Comparison of ENCODE assay signal across 18 cellular contexts in genomic region chr12:67425394-67425793, GRCh38.
DNase-seq lines count a peak whose midpoint lies in the region; ATAC-seq, FAIRE-seq and TF ChIP-seq lines count a peak whose summit lies in the region.
"Had no signal": no experiment of that assay in that cellular context is flagged by ENCODE, and none has a peak within 500 bp of the region (broad histone marks: within the 10 kb centered on the region; RNA-seq: fewer than 3 reads in every experiment).

No MANE protein-coding gene starts in this region.

- peak overlapping the region in 2 of 4 donors; percentile 65 for H3K27ac ChIP-seq in body of pancreas
- H3K27ac ChIP-seq in thyroid gland = peak overlapping the region in 2 of 3 donors; percentile 12 to 53
- H3K27ac ChIP-seq in MM.1S (ENCODE audit: low read length) = no peak overlapping the region
- H3K27ac ChIP-seq: BLaER1 treated with 17β-estradiol and CSF1 and Interleukin-3, amounts not matched to agents 10 nM and 100 nM had no signal

- H3K4me2 ChIP-seq in MM.1S (ENCODE audit: low read depth, low read length) = no peak overlapping the region
- H3K4me2 ChIP-seq: BLaER1 treated with 17β-estradiol and CSF1 and Interleukin-3, amounts not matched to agents 10 nM and 100 nM had no signal

- peak; percentile 54 for ATAC-seq in body of pancreas
- ATAC-seq: CD8-positive, alpha-beta T cell had no signal

- H4K20me1 ChIP-seq in MM.1S (ENCODE audit: insufficient read depth, low read length) = no peaks in the 10 kb centered on the region
- H4K20me1 ChIP-seq: BLaER1 treated with 17β-estradiol and CSF1 and Interleukin-3, amounts not matched to agents 10 nM and 100 nM had no signal

- no peak for DNase-seq in GM12892 (ENCODE audit: insufficient read length)
- peak in 2 of 4 donors; percentile 27 to 31 for DNase-seq in body of pancreas
- peak; percentile 63 for DNase-seq in kidney tubule cell (ENCODE audit: low spot score)
- DNase-seq in thyroid gland = no peak
- no peak for DNase-seq in MM.1S
- no peak for DNase-seq in GM20000 (ENCODE audit: low spot score)
- no peak for DNase-seq in T-helper 2 cell treated with Interferon-gamma antibody and Interleukin-4, amounts not matched to agents 5 μg/mL and 100 μg/mL, for 36 hours (ENCODE audit: low spot score)
- DNase-seq in head of caudate nucleus = no peak
- DNase-seq: CD8-positive, alpha-beta T cell; H9; Kasumi-1; NCI-H1694; NCI-H2227 treated with DMSO at 0.1 percent for 48 hours; NCI-H82; SHP77 had no signal

- H3K36me3 ChIP-seq in body of pancreas (replicated peaks in 1 of 2; ENCODE audit: insufficient read depth in 1 of 2, low read depth in 2 of 2) = no peaks in the 10 kb centered on the region
- H3K36me3 ChIP-seq in thyroid gland = no peaks in the 10 kb centered on the region
- H3K36me3 ChIP-seq in MM.1S (replicated peaks; ENCODE audit: insufficient read depth, low read length) = no peaks in the 10 kb centered on the region
- H3K36me3 ChIP-seq: BLaER1 treated with 17β-estradiol and CSF1 and Interleukin-3, amounts not matched to agents 10 nM and 100 nM had no signal

- peaks cover 24% of the 10 kb centered on the region for H3K4me1 ChIP-seq in body of pancreas
- H3K4me1 ChIP-seq in thyroid gland = peaks cover 15 to 19% of the 10 kb centered on the region in 2 donors
- H3K4me1 ChIP-seq in MM.1S (ENCODE audit: low read length) = no peaks in the 10 kb centered on the region
- H3K4me1 ChIP-seq: BLaER1 treated with 17β-estradiol and CSF1 and Interleukin-3, amounts not matched to agents 10 nM and 100 nM had no signal

- H3K27me3 ChIP-seq in body of pancreas (no peaks in the 10 kb centered on the region), thyroid gland (no peaks in the 10 kb centered on the region), MM.1S (replicated peaks; ENCODE audit: insufficient read depth, low read length) (no peaks in the 10 kb centered on the region)
- H3K27me3 ChIP-seq: BLaER1 treated with 17β-estradiol and CSF1 and Interleukin-3, amounts not matched to agents 10 nM and 100 nM had no signal

- no peak overlapping the region for H3K4me3 Mint-ChIP-seq in T-helper 2 cell treated with Interferon-gamma antibody and Interleukin-4, amounts not matched to agents 5 μg/mL and 100 μg/mL, for 36 hours
- H3K4me3 Mint-ChIP-seq: CD8-positive, alpha-beta T cell; H9 had no signal

- TF ChIP-seq CTCF in body of pancreas (IDR thresholded peaks at IDR 0.05) = no peak
- no peak for TF ChIP-seq CTCF in thyroid gland (IDR thresholded peaks at IDR 0.05)
- no peak for TF ChIP-seq CTCF in MM.1S (IDR thresholded peaks at IDR 0.05; ENCODE audit: low read length)
- TF ChIP-seq CTCF in GM20000 (IDR thresholded peaks at IDR 0.05; ENCODE audit: extremely low read depth, missing control alignments) = no peak

- H3K79me2 ChIP-seq in MM.1S (ENCODE audit: low read length) = no peaks in the 10 kb centered on the region

- WGBS in body of pancreas, 2 donors = 90 to 100% methylated on average over 1 of the region's 1 CpG
- WGBS in thyroid gland, 2 donors = 97% methylated on average over 1 of the region's 1 CpG

- intact Hi-C loops in body of pancreas (cut with DNase I) = no loop called here
- intact Hi-C loops in thyroid gland (cut with DNase I) = no loop called here
- intact Hi-C loops in head of caudate nucleus (cut with DNase I) = no loop called here

- no peak overlapping the region for H3K27ac Mint-ChIP-seq in T-helper 2 cell treated with Interferon-gamma antibody and Interleukin-4, amounts not matched to agents 5 μg/mL and 100 μg/mL, for 36 hours
- H3K27ac Mint-ChIP-seq: CD8-positive, alpha-beta T cell; H9 had no signal

- FAIRE-seq in GM12892 (lab: Jason Lieb, UNC) = peak; percentile 14
- FAIRE-seq: D721Med had no signal

- no peaks in the 10 kb centered on the region for H3K36me3 Mint-ChIP-seq in T-helper 2 cell treated with Interferon-gamma antibody and Interleukin-4, amounts not matched to agents 5 μg/mL and 100 μg/mL, for 36 hours (ENCODE audit: low read depth)
- H3K36me3 Mint-ChIP-seq: CD8-positive, alpha-beta T cell had no signal

- H2AFZ ChIP-seq in MM.1S (ENCODE audit: low read length) = no peak overlapping the region

- TF ChIP-seq POLR2A in GM12892 (IDR thresholded peaks at IDR 0.05; ENCODE audit: low read depth, low read length) (no peak), body of pancreas (IDR thresholded peaks at IDR 0.05) (no peak), thyroid gland (IDR thresholded peaks at IDR 0.05) (no peak)

- H3K9me2 ChIP-seq in MM.1S (replicated peaks; ENCODE audit: insufficient read depth, low read length) = no peaks in the 10 kb centered on the region
- H3K9me2 ChIP-seq: SK-N-SH had no signal

- no peak overlapping the region for H3K9ac ChIP-seq in MM.1S (ENCODE audit: low read length)
- H3K9ac ChIP-seq: BLaER1 treated with 17β-estradiol and CSF1 and Interleukin-3, amounts not matched to agents 10 nM and 100 nM; SK-N-SH had no signal

- H3K4me3 ChIP-seq in body of pancreas (no peak overlapping the region), thyroid gland (replicated peaks in 1 of 3) (no peak overlapping the region), MM.1S (ENCODE audit: low read length) (no peak overlapping the region)
- H3K4me3 ChIP-seq: BLaER1 treated with 17β-estradiol and CSF1 and Interleukin-3, amounts not matched to agents 10 nM and 100 nM had no signal

- H3K9me3 Mint-ChIP-seq in T-helper 2 cell treated with Interferon-gamma antibody and Interleukin-4, amounts not matched to agents 5 μg/mL and 100 μg/mL, for 36 hours = no peaks in the 10 kb centered on the region
- H3K9me3 Mint-ChIP-seq: CD8-positive, alpha-beta T cell; H9 had no signal

- H3F3A ChIP-seq in MM.1S (ENCODE audit: insufficient read depth, low read length) = no peaks in the 10 kb centered on the region

- H3K4me1 Mint-ChIP-seq in T-helper 2 cell treated with Interferon-gamma antibody and Interleukin-4, amounts not matched to agents 5 μg/mL and 100 μg/mL, for 36 hours (ENCODE audit: low read depth) = no peaks in the 10 kb centered on the region

- H3K9me3 ChIP-seq in body of pancreas (no peaks in the 10 kb centered on the region), thyroid gland (no peaks in the 10 kb centered on the region), MM.1S (replicated peaks; ENCODE audit: insufficient read depth, low read length) (no peaks in the 10 kb centered on the region)
- H3K9me3 ChIP-seq: BLaER1 treated with 17β-estradiol and CSF1 and Interleukin-3, amounts not matched to agents 10 nM and 100 nM; SK-N-SH had no signal

- peaks cover 14% of the 10 kb centered on the region for H3K27me3 Mint-ChIP-seq in T-helper 2 cell treated with Interferon-gamma antibody and Interleukin-4, amounts not matched to agents 5 μg/mL and 100 μg/mL, for 36 hours (ENCODE audit: low read depth)
